Comparison of ENCODE assay signal across 9 cellular contexts in the genomic region with DNA sequence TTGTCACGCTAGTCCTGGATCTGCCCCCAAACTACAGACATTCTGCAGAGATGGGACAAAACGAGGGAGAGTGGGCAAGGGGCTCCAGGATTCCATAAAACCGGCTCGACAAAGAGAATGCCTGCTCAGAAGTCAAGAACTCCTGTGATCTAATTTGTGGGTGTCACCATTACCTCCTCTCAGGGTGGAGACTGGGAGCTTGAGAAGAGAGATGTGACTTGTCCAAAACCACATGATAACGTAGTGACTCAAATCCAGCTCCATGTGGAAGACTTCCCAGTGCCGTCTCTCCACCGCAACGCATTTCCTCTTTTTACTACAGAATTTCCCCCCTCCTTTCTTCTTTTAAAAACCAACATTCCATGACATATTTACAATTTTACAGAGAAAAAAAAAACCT.
A peak's percentile ranks its signal among the peaks of the same experiment; 100 is the strongest.
DNase-seq lines count a peak whose midpoint lies in the region; ATAC-seq and TF ChIP-seq lines count a peak whose summit lies in the region.
"Had no signal": no experiment of that assay in that cellular context is flagged by ENCODE, and none has a peak within 500 bp of the region (broad histone marks: within the 10 kb centered on the region; RNA-seq: fewer than 3 reads in every experiment).

No MANE protein-coding gene starts in this region.

- in situ Hi-C loops in GM13976 (cut with MboI; ENCODE audit: low sequenced_read_pairs, unreplicated experiment): no loop called here

- DNase-seq in activated T-cell treated with anti-CD3 and anti-CD28 coated beads, Interleukin-2, amount 50 U/mL, for 24 hours: peak; percentile 38
- DNase-seq in activated T-cell treated with anti-CD3 and anti-CD28 coated beads for 4 hours (no peak), T1000 (lab: John Stamatoyannopoulos, UW) (peak; percentile 10), fibroblast of pulmonary artery (ENCODE audit: low read depth) (peak; percentile 87), GM13976 (ENCODE audit: low spot score) (no peak), NCI-H345 treated with DMSO at 0.1 percent for 48 hours (lab: John Stamatoyannopoulos, UW; ENCODE audit: unreplicated experiment) (no peak)
- peak in 1 of 2 donors; percentile 24 for DNase-seq in stimulated activated naive CD8-positive, alpha-beta T cell treated with anti-CD3 and anti-CD28 coated beads, Interleukin-15, amount 100 ng/mL, for 72 hours

- no peaks in the 10 kb centered on the region for H3K9me3 Mint-ChIP-seq in activated T-cell treated with anti-CD3 and anti-CD28 coated beads, Interleukin-2, amount 50 U/mL, for 24 hours
- no peaks in the 10 kb centered on the region for H3K9me3 Mint-ChIP-seq in stimulated activated naive CD8-positive, alpha-beta T cell treated with anti-CD3 and anti-CD28 coated beads, Interleukin-15, amount 100 ng/mL, for 72 hours

- H3K27me3 Mint-ChIP-seq in activated T-cell treated with anti-CD3 and anti-CD28 coated beads, Interleukin-2, amount 50 U/mL, for 24 hours: no peaks in the 10 kb centered on the region
- H3K27me3 Mint-ChIP-seq in stimulated activated naive CD8-positive, alpha-beta T cell treated with anti-CD3 and anti-CD28 coated beads, Interleukin-15, amount 100 ng/mL, for 72 hours: no peaks in the 10 kb centered on the region

- TF ChIP-seq CTCF in fibroblast of pulmonary artery (IDR thresholded peaks at IDR 0.05; ENCODE audit: low read length, missing control alignments) (no peak), GM13976 (IDR thresholded peaks at IDR 0.05; ENCODE audit: borderline replicate concordance, control extremely low read depth, extremely low read depth, insufficient read depth, missing control alignments) (no peak)

- H3K4me3 Mint-ChIP-seq in activated T-cell treated with anti-CD3 and anti-CD28 coated beads, Interleukin-2, amount 50 U/mL, for 24 hours: peak overlapping the region; percentile 10
- peak overlapping the region in 1 of 2 donors; percentile 46 for H3K4me3 Mint-ChIP-seq in stimulated activated naive CD8-positive, alpha-beta T cell treated with anti-CD3 and anti-CD28 coated beads, Interleukin-15, amount 100 ng/mL, for 72 hours

- no peak overlapping the region for H3K4me3 ChIP-seq in fibroblast of pulmonary artery (replicated peaks; ENCODE audit: low read depth, low read length)
- H3K4me3 ChIP-seq: BLaER1 had no signal

- peaks cover 9% of the 10 kb centered on the region for H3K36me3 Mint-ChIP-seq in activated T-cell treated with anti-CD3 and anti-CD28 coated beads, Interleukin-2, amount 50 U/mL, for 24 hours (ENCODE audit: low read depth)

- peaks cover 79% of the 10 kb centered on the region for H3K4me1 Mint-ChIP-seq in activated T-cell treated with anti-CD3 and anti-CD28 coated beads, Interleukin-2, amount 50 U/mL, for 24 hours (ENCODE audit: low read depth)
- H3K4me1 Mint-ChIP-seq in stimulated activated naive CD8-positive, alpha-beta T cell treated with anti-CD3 and anti-CD28 coated beads, Interleukin-15, amount 100 ng/mL, for 72 hours: peaks cover 72% of the 10 kb centered on the region

- peak overlapping the region; percentile 60 for H3K27ac Mint-ChIP-seq in activated T-cell treated with anti-CD3 and anti-CD28 coated beads, Interleukin-2, amount 50 U/mL, for 24 hours
- peak overlapping the region; percentile 3 to 29 for H3K27ac Mint-ChIP-seq in stimulated activated naive CD8-positive, alpha-beta T cell treated with anti-CD3 and anti-CD28 coated beads, Interleukin-15, amount 100 ng/mL, for 72 hours

- peak; percentile 63 for ATAC-seq in stimulated activated naive CD8-positive, alpha-beta T cell treated with anti-CD3 and anti-CD28 coated beads, Interleukin-15, amount 100 ng/mL, for 72 hours
- ATAC-seq in HG02973 (IDR thresholded peaks at IDR 0.05; ENCODE audit: unreplicated experiment): no peak

Comparison
In these comparisons a context has a peak if more than half of its experiments do, and no peak if none do; other contexts are left out.
1. DNase-seq: peak in activated T-cell treated with anti-CD3 and anti-CD28 coated beads, Interleukin-2, amount 50 U/mL, for 24 hours (single experiment), T1000 (single experiment) and fibroblast of pulmonary artery (single experiment); none in activated T-cell treated with anti-CD3 and anti-CD28 coated beads for 4 hours (single experiment), GM13976 (single experiment) and NCI-H345 treated with DMSO at 0.1 percent for 48 hours (single experiment).